ENCODE assay signal across 1 cellular context in genomic region chr11:59173964-59174663, GRCh38.
TF ChIP-seq lines count a peak whose summit lies in the region.

No MANE protein-coding gene starts in this region.

TF ChIP-seq in HepG2, 621 proteins besides CTCF, POLR2A, EP300 and RAD21 (continued from another document and continues in another):
- TF ChIP-seq JDP2 (CRISPR knock-in tag; IDR thresholded peaks at IDR 0.05; ENCODE audit: borderline replicate concordance) (no peak), MLXIP (CRISPR knock-in tag; IDR thresholded peaks at IDR 0.05; ENCODE audit: borderline replicate concordance) (no peak), TEF (CRISPR knock-in tag; IDR thresholded peaks at IDR 0.05) (no peak), ZNF12 (CRISPR knock-in tag; IDR thresholded peaks at IDR 0.05) (no peak), KMT2A (CRISPR knock-in tag; IDR thresholded peaks at IDR 0.05) (0 out of 2 replicates have a peak, but pooled peaks have one; percentile 16), FOXP1 (IDR thresholded peaks at IDR 0.05) (0 out of 2 replicates have a peak, but pooled peaks have one; percentile 33), FOXP1 (CRISPR knock-in tag; IDR thresholded peaks at IDR 0.05) (peak; percentile 65; the same call in 1 of the 2 replicates), HNRNPUL1 (IDR thresholded peaks at IDR 0.05; ENCODE audit: low read depth, low read length) (no peak), NFIB (CRISPR knock-in tag; IDR thresholded peaks at IDR 0.05; ENCODE audit: borderline replicate concordance) (no peak), PRPF4 (IDR thresholded peaks at IDR 0.05; ENCODE audit: low read depth, low read length, poor library complexity, severe bottlenecking) (no peak), PAF1 (CRISPR knock-in tag; IDR thresholded peaks at IDR 0.05) (no peak), ZNF460 (CRISPR knock-in tag; IDR thresholded peaks at IDR 0.05; ENCODE audit: borderline replicate concordance) (no peak), TBX3 (IDR thresholded peaks at IDR 0.05; ENCODE audit: borderline replicate concordance) (no peak), ZNF777 (CRISPR knock-in tag; IDR thresholded peaks at IDR 0.05) (no peak), ZNF350 (CRISPR knock-in tag; IDR thresholded peaks at IDR 0.05; ENCODE audit: borderline replicate concordance, low read depth) (peak; percentile 61; the same call in 1 of the 2 replicates), RERE (CRISPR knock-in tag; IDR thresholded peaks at IDR 0.05; ENCODE audit: low read depth) (peak; percentile 71; the same call in 1 of the 2 replicates), AHDC1 (CRISPR knock-in tag; IDR thresholded peaks at IDR 0.05; ENCODE audit: borderline replicate concordance) (no peak), NCOA5 (CRISPR knock-in tag; IDR thresholded peaks at IDR 0.05) (no peak), ZNF3 (CRISPR knock-in tag; IDR thresholded peaks at IDR 0.05) (no peak), SNAPC4 (CRISPR knock-in tag; IDR thresholded peaks at IDR 0.05) (no peak), ZNF225 (CRISPR knock-in tag; IDR thresholded peaks at IDR 0.05) (no peak), ZNF333 (CRISPR knock-in tag; IDR thresholded peaks at IDR 0.05; ENCODE audit: borderline replicate concordance) (no peak), E2F5 (CRISPR knock-in tag; conservative IDR thresholded peaks at IDR 0.05) (no peak), SRF (IDR thresholded peaks at IDR 0.05; ENCODE audit: low read depth, low read length) (no peak), AKAP8 (CRISPR knock-in tag; IDR thresholded peaks at IDR 0.05) (no peak), ZNF274 (CRISPR knock-in tag; IDR thresholded peaks at IDR 0.05) (no peak), RBFOX2 (IDR thresholded peaks at IDR 0.05; ENCODE audit: low read depth, low read length) (no peak), TARDBP (CRISPR knock-in tag; IDR thresholded peaks at IDR 0.05) (peak; percentile 82), ZBTB38 (CRISPR knock-in tag; IDR thresholded peaks at IDR 0.05) (no peak), MXI1 (IDR thresholded peaks at IDR 0.05; ENCODE audit: borderline replicate concordance, low read depth, low read length) (no peak)
- TF ChIP-seq, protein P1, sequence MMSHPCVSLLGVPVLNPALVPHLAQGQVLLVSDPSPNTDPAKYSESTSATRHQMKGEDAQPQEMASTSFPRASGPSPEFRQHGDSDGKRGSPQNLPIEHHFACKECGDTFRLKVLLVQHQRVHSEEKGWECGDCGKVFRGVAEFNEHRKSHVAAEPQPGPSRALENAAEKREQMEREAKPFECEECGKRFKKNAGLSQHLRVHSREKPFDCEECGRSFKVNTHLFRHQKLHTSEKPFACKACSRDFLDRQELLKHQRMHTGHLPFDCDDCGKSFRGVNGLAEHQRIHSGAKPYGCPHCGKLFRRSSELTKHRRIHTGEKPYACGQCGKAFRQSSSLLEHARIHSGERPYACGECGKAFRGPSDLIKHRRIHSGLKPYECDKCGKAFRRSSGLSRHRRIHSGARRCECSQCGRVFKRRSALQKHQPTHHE (CRISPR knock-in tag; IDR thresholded peaks at IDR 0.05; ENCODE audit: borderline replicate concordance) = no peak
- TF ChIP-seq, protein P2, sequence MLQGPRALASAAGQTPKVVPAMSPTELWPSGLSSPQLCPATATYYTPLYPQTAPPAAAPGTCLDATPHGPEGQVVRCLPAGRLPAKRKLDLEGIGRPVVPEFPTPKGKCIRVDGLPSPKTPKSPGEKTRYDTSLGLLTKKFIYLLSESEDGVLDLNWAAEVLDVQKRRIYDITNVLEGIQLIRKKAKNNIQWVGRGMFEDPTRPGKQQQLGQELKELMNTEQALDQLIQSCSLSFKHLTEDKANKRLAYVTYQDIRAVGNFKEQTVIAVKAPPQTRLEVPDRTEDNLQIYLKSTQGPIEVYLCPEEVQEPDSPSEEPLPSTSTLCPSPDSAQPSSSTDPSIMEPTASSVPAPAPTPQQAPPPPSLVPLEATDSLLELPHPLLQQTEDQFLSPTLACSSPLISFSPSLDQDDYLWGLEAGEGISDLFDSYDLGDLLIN (CRISPR knock-in tag; IDR thresholded peaks at IDR 0.05; ENCODE audit: borderline replicate concordance) = no peak
